Comparison of ENCODE assay signal across 14 cellular contexts in genomic region chr19:47523473-47523872, GRCh38. TPM values are rescaled to one million over a fixed set of nuclear protein-coding genes. Genes with fewer than 3 reads are reported as not detected.
A peak's percentile ranks its signal among the peaks of the same experiment; 100 is the strongest.
DNase-seq lines count a peak whose midpoint lies in the region; ATAC-seq and TF ChIP-seq lines count a peak whose summit lies in the region.
"Had no signal": no experiment of that assay in that cellular context is flagged by ENCODE, and none has a peak within 500 bp of the region (broad histone marks: within the 10 kb centered on the region; RNA-seq: fewer than 3 reads in every experiment).

No MANE protein-coding gene starts in this region.

- H3K36me3 ChIP-seq in left ventricle myocardium inferior, result no peaks in the 10 kb centered on the region
- no peaks in the 10 kb centered on the region for H3K36me3 ChIP-seq in spleen
- H3K36me3 ChIP-seq in testis (ENCODE audit: low read depth, missing control alignments), result no peaks in the 10 kb centered on the region
- H3K36me3 ChIP-seq: HAP-1 had no signal

- peak; percentile 41 for DNase-seq in NCI-H2196 (lab: John Stamatoyannopoulos, UW; ENCODE audit: unreplicated experiment)
- DNase-seq in NCI-H2196 treated with DMSO at 0.1 percent for 48 hours (lab: John Stamatoyannopoulos, UW; ENCODE audit: unreplicated experiment), result no peak
- DNase-seq in NCI-H2029 treated with DMSO at 0.1 percent for 48 hours (lab: John Stamatoyannopoulos, UW), result peak; percentile 10
- no peak for DNase-seq in left ventricle myocardium inferior
- DNase-seq in spleen, result no peak
- no peak for DNase-seq in activated CD4-positive, CD25-positive, alpha-beta regulatory T cell treated with anti-CD3 and anti-CD28 coated beads, Interleukin-2, amount 50 U/mL, for 72 hours
- no peak for DNase-seq in testis
- DNase-seq: activated CD8-positive, alpha-beta T cell treated with anti-CD3 and anti-CD28 coated beads for 36 hours; activated gamma-delta T cell treated with Interleukin-2 at 50 U/mL for 16 hours; glutamatergic neuron; NCI-H2081 treated with DMSO at 0.1 percent for 48 hours had no signal

- no peaks in the 10 kb centered on the region for H3K9me3 ChIP-seq in left ventricle myocardium inferior (replicated peaks)
- no peaks in the 10 kb centered on the region for H3K9me3 ChIP-seq in spleen
- H3K9me3 ChIP-seq in testis, result no peaks in the 10 kb centered on the region
- H3K9me3 ChIP-seq: A549, HAP-1 had no signal

- TF ChIP-seq POLR2A in spleen (IDR thresholded peaks at IDR 0.05) (no peak), testis (IDR thresholded peaks at IDR 0.05) (no peak)

- H3K4me1 ChIP-seq in left ventricle myocardium inferior (peaks cover 34% of the 10 kb centered on the region), spleen (peaks cover 2 to 45% (median 25%) of the 10 kb centered on the region in 6 donors), testis (no peaks in the 10 kb centered on the region)

- no peak overlapping the region for H3K4me3 ChIP-seq in left ventricle myocardium inferior
- H3K4me3 ChIP-seq in spleen, result no peak overlapping the region
- H3K4me3 ChIP-seq in testis, result no peak overlapping the region
- H3K4me3 ChIP-seq: A549, HAP-1 had no signal

- 29 to 44% (median 37%) methylated on average over 7 of the region's 7 CpGs for WGBS in spleen, 5 donors
- 66 to 67% methylated on average over 7 of the region's 7 CpGs for WGBS in testis, 2 donors

- intact Hi-C loops in left ventricle myocardium inferior (cut with micrococcal nuclease), result loop anchor here (10.0 kb wide), 1 partner anchor 71 kb away; no protein-coding TSS in a partner anchor
- intact Hi-C loops in spleen (cut with DNase I; ENCODE audit: low total_unique reads), result no loop called here
- intact Hi-C loops in testis (cut with DNase I; ENCODE audit: low total_unique reads), result no loop called here

- H3K27ac ChIP-seq in left ventricle myocardium inferior (replicated peaks), result peak overlapping the region; percentile 80
- H3K27ac ChIP-seq in spleen, result peak overlapping the region in 5 of 8 donors; percentile 13 to 67 (median 46)
- H3K27ac ChIP-seq in testis, result no peak overlapping the region
- H3K27ac ChIP-seq: A549 had no signal

- H3K27me3 ChIP-seq in left ventricle myocardium inferior (ENCODE audit: low read depth), result no peaks in the 10 kb centered on the region
- H3K27me3 ChIP-seq in spleen (replicated peaks in 1 of 7), result peaks cover 0 to 61% (median 9%) of the 10 kb centered on the region in 7 donors
- H3K27me3 ChIP-seq in testis, result no peaks in the 10 kb centered on the region

- TF ChIP-seq CTCF in left ventricle myocardium inferior (IDR thresholded peaks at IDR 0.05; ENCODE audit: borderline replicate concordance), result no peak
- TF ChIP-seq CTCF in spleen (IDR thresholded peaks at IDR 0.05 in 8 of 11, conservative IDR thresholded peaks at IDR 0.05 in 3 of 11), result no peak
- no peak for TF ChIP-seq CTCF in testis (IDR thresholded peaks at IDR 0.05)

- no peak for ATAC-seq in HG02763 (IDR thresholded peaks at IDR 0.05; ENCODE audit: unreplicated experiment)
- ATAC-seq: A549; activated CD8-positive, alpha-beta T cell treated with anti-CD3 and anti-CD28 coated beads for 36 hours had no signal

RNA-seq across cellular contexts. Expression of gene NAPA, which starts 8.6 kb away (rescaled TPM):
- total RNA-seq in left ventricle myocardium inferior (120 TPM), spleen (100 to 1,000 TPM in 3 of 7 donors, 10 to 100 TPM in 4; 85.8 to 171 (median 98.1) TPM), testis (100 to 1,000 TPM; 227 to 257 TPM)
- polyA plus RNA-seq in spleen (10 to 100 TPM; 51.3 to 64.1 (median 56.6) TPM), testis (ENCODE audit: insufficient read depth, low read depth, low replicate concordance) (194 TPM)

RNA-seq across cellular contexts. Expression of gene KPTN, which starts 39.5 kb away (rescaled TPM):
- total RNA-seq in left ventricle myocardium inferior (10.9 TPM), spleen (10 to 100 TPM in 2 of 7 donors, 1 to 10 TPM in 5; 3.9 to 12.4 (median 7.4) TPM), testis (10 to 100 TPM; 12.9 to 30.0 TPM)
- polyA plus RNA-seq in spleen (10 to 100 TPM; 15.0 to 36.3 (median 25.7) TPM), testis (ENCODE audit: insufficient read depth, low read depth, low replicate concordance) (13.5 TPM)

RNA-seq across cellular contexts. Expression of gene ZNF541, which starts 49.5 kb away (rescaled TPM):
- total RNA-seq in left ventricle myocardium inferior, result 0.99 TPM
- total RNA-seq in spleen, result 1 to 10 TPM in 1 of 7 donors, under 1 TPM in 6; 0.34 to 1.2 (median 0.42) TPM
- polyA plus RNA-seq in spleen, result under 1 TPM; 0.20 to 0.70 (median 0.50) TPM
- 10 to 100 TPM; 30.4 to 51.5 TPM for total RNA-seq in testis
- 42.0 TPM for polyA plus RNA-seq in testis (ENCODE audit: insufficient read depth, low read depth, low replicate concordance)
- polyA plus RNA-seq: A549 had no signal

RNA-seq across cellular contexts. Expression of gene SLC8A2, which starts 51.8 kb away (rescaled TPM):
- total RNA-seq in left ventricle myocardium inferior, result 0.30 TPM
- total RNA-seq in spleen, result not detected
- under 1 TPM in 2 of 3 donors, not detected in 1; 0.02 to 0.19 TPM for polyA plus RNA-seq in spleen
- total RNA-seq in testis, result 10 to 100 TPM in 1 of 2 donors, 1 to 10 TPM in 1; 5.0 to 12.9 TPM
- 4.2 TPM for polyA plus RNA-seq in testis (ENCODE audit: insufficient read depth, low read depth, low replicate concordance)

Comparison
In these comparisons a context has a peak if more than half of its experiments do, and no peak if none do; other contexts are left out.
1. DNase-seq: peak in NCI-H2196 (single experiment) and NCI-H2029 treated with DMSO at 0.1 percent for 48 hours (single experiment); none in NCI-H2196 treated with DMSO at 0.1 percent for 48 hours (single experiment), left ventricle myocardium inferior (single experiment), spleen (single experiment), activated CD4-positive, CD25-positive, alpha-beta regulatory T cell treated with anti-CD3 and anti-CD28 coated beads, Interleukin-2, amount 50 U/mL, for 72 hours (single experiment) and testis (single experiment).
2. H3K27ac ChIP-seq: peak in left ventricle myocardium inferior (single experiment) and spleen (5 of 8); none in testis (0 of 2).
3. RNA of gene ZNF541, which starts 49.5 kb away (total RNA-seq): 30.4 to 51.5 TPM in testis; 0.99 TPM in left ventricle myocardium inferior (single experiment) and 0.34 to 1.2 TPM in spleen; every median in the first group is over 10 times any median in the second.